In genomic region chr9:26786571-26786970, GRCh38 we compare ENCODE assay signal across 17 cellular contexts.
"Had no signal": no experiment of that assay in that cellular context is flagged by ENCODE, and none has a peak within 500 bp of the region (broad histone marks: within the 10 kb centered on the region; RNA-seq: fewer than 3 reads in every experiment).

No MANE protein-coding gene starts in this region.

- H3K27me3 ChIP-seq: colonic mucosa, tibial artery had no signal

- H3K4me1 Mint-ChIP-seq: activated B cell treated with CpG ODN at 0.5 μM for 24 hours; activated CD4-positive, alpha-beta T cell treated with anti-CD3 and anti-CD28 coated beads, Interleukin-2, amount 10 ng/mL, durations not matched to agents 24 days and 14 days; stimulated activated naive B cell treated with anti-CD40 and anti-IgM and Interleukin-4, amounts not matched to agents 10 μg/mL and 1 μg/mL and 100 μg/mL, for 72 hours had no signal

- H3K27ac ChIP-seq: colonic mucosa, tibial artery had no signal

- H3K9me3 ChIP-seq: colonic mucosa, tibial artery had no signal

- H3K27me3 Mint-ChIP-seq: activated B cell treated with CpG ODN at 0.5 μM for 24 hours; activated CD4-positive, alpha-beta T cell treated with anti-CD3 and anti-CD28 coated beads, Interleukin-2, amount 10 ng/mL, durations not matched to agents 24 days and 14 days had no signal

- DNase-seq: activated B cell treated with CpG ODN at 0.5 μM for 24 hours; activated CD4-positive, alpha-beta T cell treated with anti-CD3 and anti-CD28 coated beads, Interleukin-2, amount 10 ng/mL, durations not matched to agents 24 days and 14 days; activated CD8-positive, alpha-beta memory T cell treated with anti-CD3 and anti-CD28 coated beads, Interleukin-2, amount 50 U/mL, for 4 hours; activated CD8-positive, alpha-beta T cell treated with anti-CD3 and anti-CD28 coated beads, Interleukin-2, amount 10 ng/mL, durations not matched to agents 7 days and 5 days; activated effector memory CD4-positive, alpha-beta T cell treated with anti-CD3 and anti-CD28 coated beads, Interleukin-2, amount 50 U/mL, for 16 hours; activated T-cell treated with anti-CD3 and anti-CD28 coated beads, Interleukin-2, amount 50 U/mL, for 48 hours; central memory CD4-positive, alpha-beta T cell; colonic mucosa; kidney glomerular epithelial cell; left ventricle myocardium superior; mesendoderm; nucleus accumbens; stimulated activated CD4-positive, alpha-beta T cell treated with anti-CD3 and anti-CD28 coated beads, Interleukin-4, amount 100 ng/mL, for 1 hour; stimulated activated naive B cell treated with anti-CD40 and anti-IgM and Interleukin-4, amounts not matched to agents 10 μg/mL and 1 μg/mL and 100 μg/mL, for 72 hours; tibial artery had no signal

- ATAC-seq: activated CD8-positive, alpha-beta T cell treated with anti-CD3 and anti-CD28 coated beads, Interleukin-2, amount 10 ng/mL, durations not matched to agents 7 days and 5 days; activated naive CD4-positive, alpha-beta T cell treated with anti-CD3 and anti-CD28 coated beads, Interleukin-2, amount 50 U/mL, for 72 hours; left ventricle myocardium superior; natural killer cell treated with Interleukin-12 subunit alpha and Interleukin-12 subunit beta and Interleukin-15 and Interleukin-18, amount 100 ng/mL, for 72 hours; stimulated activated naive B cell treated with anti-CD40 and anti-IgM and Interleukin-4, amounts not matched to agents 10 μg/mL and 1 μg/mL and 100 μg/mL, for 72 hours had no signal

- H3K36me3 Mint-ChIP-seq: activated naive CD4-positive, alpha-beta T cell treated with anti-CD3 and anti-CD28 coated beads, Interleukin-2, amount 50 U/mL, for 72 hours; natural killer cell treated with Interleukin-12 subunit alpha and Interleukin-12 subunit beta and Interleukin-15 and Interleukin-18, amount 100 ng/mL, for 72 hours; stimulated activated naive B cell treated with anti-CD40 and anti-IgM and Interleukin-4, amounts not matched to agents 10 μg/mL and 1 μg/mL and 100 μg/mL, for 72 hours had no signal

- H3K4me3 ChIP-seq: colonic mucosa, tibial artery had no signal

- H3K4me1 ChIP-seq: colonic mucosa, tibial artery had no signal

- H3K27ac Mint-ChIP-seq: activated B cell treated with CpG ODN at 0.5 μM for 24 hours; activated CD4-positive, alpha-beta T cell treated with anti-CD3 and anti-CD28 coated beads, Interleukin-2, amount 10 ng/mL, durations not matched to agents 24 days and 14 days; activated CD8-positive, alpha-beta T cell treated with anti-CD3 and anti-CD28 coated beads, Interleukin-2, amount 10 ng/mL, durations not matched to agents 7 days and 5 days; activated naive CD4-positive, alpha-beta T cell treated with anti-CD3 and anti-CD28 coated beads, Interleukin-2, amount 50 U/mL, for 72 hours; natural killer cell treated with Interleukin-12 subunit alpha and Interleukin-12 subunit beta and Interleukin-15 and Interleukin-18, amount 100 ng/mL, for 72 hours; stimulated activated naive B cell treated with anti-CD40 and anti-IgM and Interleukin-4, amounts not matched to agents 10 μg/mL and 1 μg/mL and 100 μg/mL, for 72 hours had no signal

- H3K36me3 ChIP-seq: colonic mucosa, tibial artery had no signal

- H3K9me3 Mint-ChIP-seq: activated B cell treated with CpG ODN at 0.5 μM for 24 hours; activated naive CD4-positive, alpha-beta T cell treated with anti-CD3 and anti-CD28 coated beads, Interleukin-2, amount 50 U/mL, for 72 hours; stimulated activated naive B cell treated with anti-CD40 and anti-IgM and Interleukin-4, amounts not matched to agents 10 μg/mL and 1 μg/mL and 100 μg/mL, for 72 hours had no signal

- H3K4me3 Mint-ChIP-seq: activated B cell treated with CpG ODN at 0.5 μM for 24 hours; activated CD4-positive, alpha-beta T cell treated with anti-CD3 and anti-CD28 coated beads, Interleukin-2, amount 10 ng/mL, durations not matched to agents 24 days and 14 days; activated CD8-positive, alpha-beta T cell treated with anti-CD3 and anti-CD28 coated beads, Interleukin-2, amount 10 ng/mL, durations not matched to agents 7 days and 5 days; natural killer cell treated with Interleukin-12 subunit alpha and Interleukin-12 subunit beta and Interleukin-15 and Interleukin-18, amount 100 ng/mL, for 72 hours; stimulated activated naive B cell treated with anti-CD40 and anti-IgM and Interleukin-4, amounts not matched to agents 10 μg/mL and 1 μg/mL and 100 μg/mL, for 72 hours had no signal
